Comparison of ENCODE assay signal across 1 cellular context in the genomic region with DNA sequence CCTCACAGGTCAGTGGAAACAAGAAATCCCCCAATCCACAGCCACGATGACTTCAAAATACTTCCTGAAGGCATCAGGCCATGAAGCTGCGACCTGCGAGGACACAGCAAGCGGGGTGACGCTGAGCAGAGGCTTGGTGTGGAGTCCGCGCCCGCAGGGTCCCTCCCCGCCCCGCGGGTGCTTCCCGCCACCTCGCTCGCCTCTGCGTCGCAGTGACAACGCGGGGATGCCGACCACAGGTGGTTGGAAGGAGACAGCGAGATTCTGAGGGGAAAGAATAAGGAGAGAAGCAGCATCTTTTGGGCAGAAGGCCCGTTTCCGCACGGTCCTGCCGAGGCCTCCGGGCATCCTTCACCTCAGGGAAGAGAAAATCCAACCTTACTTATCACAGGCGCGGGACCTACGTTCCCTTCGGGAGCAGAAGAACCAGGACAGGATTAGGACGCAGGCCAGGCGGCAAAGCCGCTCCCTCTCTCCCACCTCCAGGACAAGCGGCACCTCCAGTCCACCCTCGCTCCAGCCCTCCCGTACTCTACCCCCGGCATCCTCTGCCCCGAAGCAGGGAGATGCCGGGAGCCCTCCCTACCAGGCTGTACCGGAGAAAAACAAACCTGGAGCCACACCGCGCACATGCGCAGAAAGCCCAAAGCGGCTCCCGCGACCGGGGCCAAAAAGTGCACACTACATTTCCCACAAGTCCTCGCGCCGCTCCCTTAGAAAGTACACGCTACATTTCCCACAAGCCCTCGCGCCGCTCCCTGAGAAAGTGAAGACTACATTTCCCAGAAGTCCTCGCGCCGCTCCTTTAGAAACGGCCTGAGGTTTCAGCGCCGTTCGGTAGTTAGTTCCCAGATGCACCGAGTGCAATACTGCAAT.
TF ChIP-seq lines count a peak whose summit lies in the region.

No MANE protein-coding gene starts in this region.

TF ChIP-seq in K562, 482 proteins besides CTCF, POLR2A, EP300 and RAD21 (continued from another document and continues in another):
- TF ChIP-seq CEBPZ (IDR thresholded peaks at IDR 0.05; ENCODE audit: borderline replicate concordance, low read depth, low read length) (no peak), FOXJ2 (tag; IDR thresholded peaks at IDR 0.05) (peak; percentile 84), CREB1 (IDR thresholded peaks at IDR 0.05) (peak; percentile 92), CREB1 (CRISPR knock-in tag; IDR thresholded peaks at IDR 0.05) (peak; percentile 75), MNT (conservative IDR thresholded peaks at IDR 0.05) (peak in 1 of 2 experiments; percentile 73; a peak in 3 of 4 replicates), CBFA2T2 (conservative IDR thresholded peaks at IDR 0.05) (no peak), NFIX (CRISPR knock-in tag; IDR thresholded peaks at IDR 0.05; ENCODE audit: low read depth) (no peak), HDAC2 (IDR thresholded peaks at IDR 0.05) (0 out of 2 replicates have a peak, but pooled peaks have one; percentile 41), CBX3 (IDR thresholded peaks at IDR 0.05; ENCODE audit: borderline replicate concordance in 1 of 2, low read length in 2 of 2) (peak in 1 of 2 experiments; percentile 33; a peak in 2 of 3 replicates), MEIS2 (IDR thresholded peaks at IDR 0.05; ENCODE audit: partially characterized antibody) (peak; percentile 77), ATF1 (CRISPR knock-in tag; IDR thresholded peaks at IDR 0.05) (no peak), ATF1 (tag; IDR thresholded peaks at IDR 0.05) (peak; percentile 89), MTF1 (CRISPR knock-in tag; IDR thresholded peaks at IDR 0.05; ENCODE audit: borderline replicate concordance) (no peak), ZNF197 (CRISPR knock-in tag; IDR thresholded peaks at IDR 0.05; ENCODE audit: low read depth) (peak; percentile 34; the same call in 1 of the 2 replicates), SAP30 (IDR thresholded peaks at IDR 0.05; ENCODE audit: borderline replicate concordance, insufficient read depth, low read depth, low read length, poor library complexity, severe bottlenecking) (peak; percentile 82), ARID4B (CRISPR knock-in tag; IDR thresholded peaks at IDR 0.05) (peak; percentile 86), SREBF1 (IDR thresholded peaks at IDR 0.05; ENCODE audit: borderline replicate concordance, low read depth, low read length) (peak; percentile 76; the same call in 1 of the 2 replicates), HDAC1 (IDR thresholded peaks at IDR 0.05) (peak in 1 of 2 experiments; percentile 79; a peak in 2 of 4 replicates)
- TF ChIP-seq, protein P1, sequence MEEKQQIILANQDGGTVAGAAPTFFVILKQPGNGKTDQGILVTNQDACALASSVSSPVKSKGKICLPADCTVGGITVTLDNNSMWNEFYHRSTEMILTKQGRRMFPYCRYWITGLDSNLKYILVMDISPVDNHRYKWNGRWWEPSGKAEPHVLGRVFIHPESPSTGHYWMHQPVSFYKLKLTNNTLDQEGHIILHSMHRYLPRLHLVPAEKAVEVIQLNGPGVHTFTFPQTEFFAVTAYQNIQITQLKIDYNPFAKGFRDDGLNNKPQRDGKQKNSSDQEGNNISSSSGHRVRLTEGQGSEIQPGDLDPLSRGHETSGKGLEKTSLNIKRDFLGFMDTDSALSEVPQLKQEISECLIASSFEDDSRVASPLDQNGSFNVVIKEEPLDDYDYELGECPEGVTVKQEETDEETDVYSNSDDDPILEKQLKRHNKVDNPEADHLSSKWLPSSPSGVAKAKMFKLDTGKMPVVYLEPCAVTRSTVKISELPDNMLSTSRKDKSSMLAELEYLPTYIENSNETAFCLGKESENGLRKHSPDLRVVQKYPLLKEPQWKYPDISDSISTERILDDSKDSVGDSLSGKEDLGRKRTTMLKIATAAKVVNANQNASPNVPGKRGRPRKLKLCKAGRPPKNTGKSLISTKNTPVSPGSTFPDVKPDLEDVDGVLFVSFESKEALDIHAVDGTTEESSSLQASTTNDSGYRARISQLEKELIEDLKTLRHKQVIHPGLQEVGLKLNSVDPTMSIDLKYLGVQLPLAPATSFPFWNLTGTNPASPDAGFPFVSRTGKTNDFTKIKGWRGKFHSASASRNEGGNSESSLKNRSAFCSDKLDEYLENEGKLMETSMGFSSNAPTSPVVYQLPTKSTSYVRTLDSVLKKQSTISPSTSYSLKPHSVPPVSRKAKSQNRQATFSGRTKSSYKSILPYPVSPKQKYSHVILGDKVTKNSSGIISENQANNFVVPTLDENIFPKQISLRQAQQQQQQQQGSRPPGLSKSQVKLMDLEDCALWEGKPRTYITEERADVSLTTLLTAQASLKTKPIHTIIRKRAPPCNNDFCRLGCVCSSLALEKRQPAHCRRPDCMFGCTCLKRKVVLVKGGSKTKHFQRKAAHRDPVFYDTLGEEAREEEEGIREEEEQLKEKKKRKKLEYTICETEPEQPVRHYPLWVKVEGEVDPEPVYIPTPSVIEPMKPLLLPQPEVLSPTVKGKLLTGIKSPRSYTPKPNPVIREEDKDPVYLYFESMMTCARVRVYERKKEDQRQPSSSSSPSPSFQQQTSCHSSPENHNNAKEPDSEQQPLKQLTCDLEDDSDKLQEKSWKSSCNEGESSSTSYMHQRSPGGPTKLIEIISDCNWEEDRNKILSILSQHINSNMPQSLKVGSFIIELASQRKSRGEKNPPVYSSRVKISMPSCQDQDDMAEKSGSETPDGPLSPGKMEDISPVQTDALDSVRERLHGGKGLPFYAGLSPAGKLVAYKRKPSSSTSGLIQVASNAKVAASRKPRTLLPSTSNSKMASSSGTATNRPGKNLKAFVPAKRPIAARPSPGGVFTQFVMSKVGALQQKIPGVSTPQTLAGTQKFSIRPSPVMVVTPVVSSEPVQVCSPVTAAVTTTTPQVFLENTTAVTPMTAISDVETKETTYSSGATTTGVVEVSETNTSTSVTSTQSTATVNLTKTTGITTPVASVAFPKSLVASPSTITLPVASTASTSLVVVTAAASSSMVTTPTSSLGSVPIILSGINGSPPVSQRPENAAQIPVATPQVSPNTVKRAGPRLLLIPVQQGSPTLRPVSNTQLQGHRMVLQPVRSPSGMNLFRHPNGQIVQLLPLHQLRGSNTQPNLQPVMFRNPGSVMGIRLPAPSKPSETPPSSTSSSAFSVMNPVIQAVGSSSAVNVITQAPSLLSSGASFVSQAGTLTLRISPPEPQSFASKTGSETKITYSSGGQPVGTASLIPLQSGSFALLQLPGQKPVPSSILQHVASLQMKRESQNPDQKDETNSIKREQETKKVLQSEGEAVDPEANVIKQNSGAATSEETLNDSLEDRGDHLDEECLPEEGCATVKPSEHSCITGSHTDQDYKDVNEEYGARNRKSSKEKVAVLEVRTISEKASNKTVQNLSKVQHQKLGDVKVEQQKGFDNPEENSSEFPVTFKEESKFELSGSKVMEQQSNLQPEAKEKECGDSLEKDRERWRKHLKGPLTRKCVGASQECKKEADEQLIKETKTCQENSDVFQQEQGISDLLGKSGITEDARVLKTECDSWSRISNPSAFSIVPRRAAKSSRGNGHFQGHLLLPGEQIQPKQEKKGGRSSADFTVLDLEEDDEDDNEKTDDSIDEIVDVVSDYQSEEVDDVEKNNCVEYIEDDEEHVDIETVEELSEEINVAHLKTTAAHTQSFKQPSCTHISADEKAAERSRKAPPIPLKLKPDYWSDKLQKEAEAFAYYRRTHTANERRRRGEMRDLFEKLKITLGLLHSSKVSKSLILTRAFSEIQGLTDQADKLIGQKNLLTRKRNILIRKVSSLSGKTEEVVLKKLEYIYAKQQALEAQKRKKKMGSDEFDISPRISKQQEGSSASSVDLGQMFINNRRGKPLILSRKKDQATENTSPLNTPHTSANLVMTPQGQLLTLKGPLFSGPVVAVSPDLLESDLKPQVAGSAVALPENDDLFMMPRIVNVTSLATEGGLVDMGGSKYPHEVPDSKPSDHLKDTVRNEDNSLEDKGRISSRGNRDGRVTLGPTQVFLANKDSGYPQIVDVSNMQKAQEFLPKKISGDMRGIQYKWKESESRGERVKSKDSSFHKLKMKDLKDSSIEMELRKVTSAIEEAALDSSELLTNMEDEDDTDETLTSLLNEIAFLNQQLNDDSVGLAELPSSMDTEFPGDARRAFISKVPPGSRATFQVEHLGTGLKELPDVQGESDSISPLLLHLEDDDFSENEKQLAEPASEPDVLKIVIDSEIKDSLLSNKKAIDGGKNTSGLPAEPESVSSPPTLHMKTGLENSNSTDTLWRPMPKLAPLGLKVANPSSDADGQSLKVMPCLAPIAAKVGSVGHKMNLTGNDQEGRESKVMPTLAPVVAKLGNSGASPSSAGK (IDR thresholded peaks at IDR 0.05) = peak; percentile 99
- TF ChIP-seq, protein P2, sequence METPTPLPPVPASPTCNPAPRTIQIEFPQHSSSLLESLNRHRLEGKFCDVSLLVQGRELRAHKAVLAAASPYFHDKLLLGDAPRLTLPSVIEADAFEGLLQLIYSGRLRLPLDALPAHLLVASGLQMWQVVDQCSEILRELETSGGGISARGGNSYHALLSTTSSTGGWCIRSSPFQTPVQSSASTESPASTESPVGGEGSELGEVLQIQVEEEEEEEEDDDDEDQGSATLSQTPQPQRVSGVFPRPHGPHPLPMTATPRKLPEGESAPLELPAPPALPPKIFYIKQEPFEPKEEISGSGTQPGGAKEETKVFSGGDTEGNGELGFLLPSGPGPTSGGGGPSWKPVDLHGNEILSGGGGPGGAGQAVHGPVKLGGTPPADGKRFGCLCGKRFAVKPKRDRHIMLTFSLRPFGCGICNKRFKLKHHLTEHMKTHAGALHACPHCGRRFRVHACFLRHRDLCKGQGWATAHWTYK (CRISPR knock-in tag; IDR thresholded peaks at IDR 0.05) = 0 out of 2 replicates have a peak, but pooled peaks have one; percentile 36
- TF ChIP-seq, protein P3, sequence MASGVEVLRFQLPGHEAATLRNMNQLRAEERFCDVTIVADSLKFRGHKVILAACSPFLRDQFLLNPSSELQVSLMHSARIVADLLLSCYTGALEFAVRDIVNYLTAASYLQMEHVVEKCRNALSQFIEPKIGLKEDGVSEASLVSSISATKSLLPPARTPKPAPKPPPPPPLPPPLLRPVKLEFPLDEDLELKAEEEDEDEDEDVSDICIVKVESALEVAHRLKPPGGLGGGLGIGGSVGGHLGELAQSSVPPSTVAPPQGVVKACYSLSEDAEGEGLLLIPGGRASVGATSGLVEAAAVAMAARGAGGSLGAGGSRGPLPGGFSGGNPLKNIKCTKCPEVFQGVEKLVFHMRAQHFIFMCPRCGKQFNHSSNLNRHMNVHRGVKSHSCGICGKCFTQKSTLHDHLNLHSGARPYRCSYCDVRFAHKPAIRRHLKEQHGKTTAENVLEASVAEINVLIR (CRISPR knock-in tag; IDR thresholded peaks at IDR 0.05) = 0 out of 2 replicates have a peak, but pooled peaks have one; percentile 53
